16 cellular contexts compared by ENCODE assay signal in genomic region chr18:72965616-72966015, GRCh38.
DNase-seq lines count a peak whose midpoint lies in the region; ATAC-seq, FAIRE-seq and TF ChIP-seq lines count a peak whose summit lies in the region.
"Had no signal": no experiment of that assay in that cellular context is flagged by ENCODE, and none has a peak within 500 bp of the region (broad histone marks: within the 10 kb centered on the region; RNA-seq: fewer than 3 reads in every experiment).

No MANE protein-coding gene starts in this region.

- no peak for TF ChIP-seq POLR2A in GM12891 (IDR thresholded peaks at IDR 0.05; ENCODE audit: low read depth, low read length)

- TF ChIP-seq CTCF in D721Med (IDR thresholded peaks at IDR 0.05; ENCODE audit: insufficient read depth, missing control alignments) (no peak), LNCaP clone FGC (IDR thresholded peaks at IDR 0.05; ENCODE audit: control insufficient read depth, extremely low read depth, insufficient read depth) (no peak), epithelial cell of esophagus (IDR thresholded peaks at IDR 0.05; ENCODE audit: insufficient read depth, low read depth, low read length, missing control alignments) (no peak)

- DNase-seq in NCI-H748 (lab: John Stamatoyannopoulos, UW; ENCODE audit: unreplicated experiment) (peak; percentile 16), NCI-H748 treated with DMSO at 0.1 percent for 48 hours (lab: John Stamatoyannopoulos, UW) (no peak), D721Med (ENCODE audit: insufficient read length, low spot score) (no peak), LNCaP clone FGC (ENCODE audit: low read depth) (peak; percentile 76), epithelial cell of esophagus (ENCODE audit: low read depth) (peak; percentile 33), GM12891 (ENCODE audit: insufficient read length, low spot score) (no peak)
- DNase-seq: CD8-positive, alpha-beta memory T cell; COR-L47; DMS79 treated with DMSO at 0.1 percent for 48 hours; GF-D8; H9; KBM-7 had no signal

- ATAC-seq in GM19328 (IDR thresholded peaks at IDR 0.05; ENCODE audit: unreplicated experiment) = no peak

- H3K4me3 ChIP-seq in LNCaP clone FGC (ENCODE audit: low read depth, low read length) (peak overlapping the region; percentile 3; the same call in 1 of the 2 replicates), epithelial cell of esophagus (ENCODE audit: low read length) (no peak overlapping the region)
- H3K4me3 ChIP-seq: BLaER1 treated with 17β-estradiol and CSF1 and Interleukin-3, amounts not matched to agents 10 nM and 100 nM had no signal

- FAIRE-seq in D721Med (lab: Jason Lieb, UNC) (peak; percentile 94), GM12891 (lab: Jason Lieb, UNC) (no peak)
- FAIRE-seq: H1, HTR-8/SVneo had no signal

TF ChIP-seq in GM12891, 5 proteins besides CTCF, POLR2A, EP300 and RAD21:
- TF ChIP-seq SPI1 (IDR thresholded peaks at IDR 0.05; ENCODE audit: low read depth, low read length) (no peak), POLR2AphosphoS5 (IDR thresholded peaks at IDR 0.05; ENCODE audit: low read depth, low read length) (no peak), PAX5 (IDR thresholded peaks at IDR 0.05; ENCODE audit: insufficient read depth, low read length, severe bottlenecking) (no peak)
TF ChIP-seq in GM12891: peak in this region for 0.

Comparison
In these comparisons a context has a peak if more than half of its experiments do, and no peak if none do; other contexts are left out.
1. DNase-seq: peak in NCI-H748 (single experiment), LNCaP clone FGC (single experiment) and epithelial cell of esophagus (single experiment); none in NCI-H748 treated with DMSO at 0.1 percent for 48 hours (single experiment), D721Med (single experiment) and GM12891 (single experiment).